In genomic region chrX:119852410-119853353, GRCh38 we compare ENCODE assay signal across 8 cellular contexts. TPM values are rescaled to one million over a fixed set of nuclear protein-coding genes. Genes with fewer than 3 reads are reported as not detected.
DNase-seq lines count a peak whose midpoint lies in the region; TF ChIP-seq lines count a peak whose summit lies in the region.

Gene UPF3B (minus strand): TSS chrX:119852963. CDS start chrX:119852928, 35 bp downstream.

- H4K20me1 ChIP-seq in SK-N-SH (ENCODE audit: insufficient read depth) = no peaks in the 10 kb centered on the region

- H3K9ac ChIP-seq in SK-N-SH = peak within 1 kb of the TSS; percentile 82

- peak within 1 kb of the TSS; percentile 98 for H2AFZ ChIP-seq in SK-N-SH (ENCODE audit: low read depth)

- peak; percentile 86 for DNase-seq in GM04503 (ENCODE audit: low read depth)
- peak; percentile 97 for DNase-seq in HFFc6
- peak; percentile 99 for DNase-seq in NB4 (ENCODE audit: low read depth)
- DNase-seq in SK-N-SH = peak; percentile 95
- peak; percentile 92 for DNase-seq in activated naive CD4-positive, alpha-beta T cell treated with anti-CD3 and anti-CD28 coated beads, Interleukin-2, amount 50 U/mL, for 16 hours
- DNase-seq in germinal center (ENCODE audit: low spot score) = peak; percentile 94
- DNase-seq in non-pigmented ciliary epithelial cell (ENCODE audit: low read depth) = peak; percentile 89
- DNase-seq in suprapubic skin (ENCODE audit: low spot score in 2 of 2) = peak; percentile 97

- POLR2A ChIA-PET in SK-N-SH (lab: Yijun Ruan, JAX) = interaction anchor here (0.7 to 1.9 kb wide), 5 partner anchors 10 to 61 kb away, joined by 3 to 37 read pairs (median 4); partner anchors contain the start of genes NDUFA1, RNF113A and RPL39

- TF ChIP-seq EP300 in SK-N-SH (IDR thresholded peaks at IDR 0.05; ENCODE audit: borderline replicate concordance in 1 of 2, low read depth in 1 of 2, low read length in 1 of 2) (no peak; a peak in 1 of 4 replicates), suprapubic skin (IDR thresholded peaks at IDR 0.05) (no peak)

- H3K4me1 ChIP-seq in SK-N-SH (ENCODE audit: control insufficient read depth in 1 of 2, insufficient read depth in 2 of 2, low read depth in 1 of 2, low read length in 1 of 2) (peaks cover 0 to 2% of the 10 kb centered on the region in 2 experiments; a peak in 1 of 4 replicates), suprapubic skin (peaks cover 6% of the 10 kb centered on the region)

- no peaks in the 10 kb centered on the region for H3K9me2 ChIP-seq in SK-N-SH

- peak; percentile 66 for TF ChIP-seq POLR2A in NB4 (IDR thresholded peaks at IDR 0.05; ENCODE audit: extremely low read depth, insufficient read length)
- TF ChIP-seq POLR2A in suprapubic skin (IDR thresholded peaks at IDR 0.05) = no peak

- no peaks in the 10 kb centered on the region for H3K9me3 Mint-ChIP-seq in HFFc6

- TF ChIP-seq CTCF in HFFc6 (IDR thresholded peaks at IDR 0.05) = no peak
- TF ChIP-seq CTCF in NB4 (IDR thresholded peaks at IDR 0.05; ENCODE audit: low read depth, low read length) = no peak
- TF ChIP-seq CTCF in SK-N-SH (IDR thresholded peaks at IDR 0.05) = no peak
- no peak for TF ChIP-seq CTCF in suprapubic skin (IDR thresholded peaks at IDR 0.05)

- no peak for TF ChIP-seq RAD21 in SK-N-SH (IDR thresholded peaks at IDR 0.05; ENCODE audit: low read length)

- H3K36me3 Mint-ChIP-seq in HFFc6 (ENCODE audit: low read depth) = no peaks in the 10 kb centered on the region

- peaks cover 3% of the 10 kb centered on the region for H3F3A ChIP-seq in SK-N-SH (replicated peaks; ENCODE audit: insufficient read depth)

- H3K27me3 ChIP-seq in SK-N-SH (ENCODE audit: insufficient read depth) (peaks cover 20% of the 10 kb centered on the region), suprapubic skin (no peaks in the 10 kb centered on the region)

- H3K27ac ChIP-seq in SK-N-SH (ENCODE audit: low read depth in 2 of 2, low read length in 1 of 2) (peak within 1 kb of the TSS; percentile 84 to 85), suprapubic skin (peak within 1 kb of the TSS; percentile 89)

- CTCF ChIA-PET in SK-N-SH (lab: Yijun Ruan, JAX) = interaction anchor here (1.2 to 1.3 kb wide), 2 partner anchors 27 to 35 kb away, joined by 4 to 6 read pairs; no protein-coding TSS in a partner anchor

- under 1% methylated on average over 52 of the region's 53 CpGs for WGBS in SK-N-SH (ENCODE audit: low lambda C conversion rate)
- WGBS in suprapubic skin = 42% methylated on average over 52 of the region's 53 CpGs

- H3K27me3 Mint-ChIP-seq in HFFc6 (ENCODE audit: insufficient read depth) = peaks cover 4% of the 10 kb centered on the region; the same call in 1 of the 2 replicates

- H3K9me3 ChIP-seq in SK-N-SH = no peaks in the 10 kb centered on the region
- no peaks in the 10 kb centered on the region for H3K9me3 ChIP-seq in suprapubic skin

- peak within 1 kb of the TSS; percentile 91 for H3K4me2 ChIP-seq in SK-N-SH

- H3K27ac Mint-ChIP-seq in HFFc6 = peak within 1 kb of the TSS; percentile 92

- H3K36me3 ChIP-seq in SK-N-SH (replicated peaks in 1 of 2; ENCODE audit: control insufficient read depth in 1 of 2, insufficient read depth in 2 of 2, low read length in 1 of 2) (peaks cover 6 to 33% of the 10 kb centered on the region in 2 experiments), suprapubic skin (peaks cover 5% of the 10 kb centered on the region)

- H3K79me2 ChIP-seq in SK-N-SH (ENCODE audit: insufficient read depth) = peaks cover 27% of the 10 kb centered on the region

- peak within 1 kb of the TSS; percentile 99 for H3K4me3 Mint-ChIP-seq in HFFc6

- H3K4me3 ChIP-seq in NB4 (ENCODE audit: low read depth, low read length) = peak within 1 kb of the TSS; percentile 74
- peak within 1 kb of the TSS; percentile 74 to 96 for H3K4me3 ChIP-seq in SK-N-SH (ENCODE audit: low read depth in 2 of 2, low read length in 1 of 2)
- peak within 1 kb of the TSS; percentile 65 for H3K4me3 ChIP-seq in suprapubic skin

- H3K4me1 Mint-ChIP-seq in HFFc6 (ENCODE audit: low read depth) = peaks cover 14% of the 10 kb centered on the region

TF ChIP-seq in SK-N-SH, 30 proteins besides CTCF, POLR2A, EP300 and RAD21 (continues in another document):
- TF ChIP-seq FOSL2 (IDR thresholded peaks at IDR 0.05; ENCODE audit: borderline replicate concordance, low read depth) = no peak
- no peak for TF ChIP-seq FOXJ3 (CRISPR knock-in tag; IDR thresholded peaks at IDR 0.05)
- TF ChIP-seq MXI1 (IDR thresholded peaks at IDR 0.05; ENCODE audit: low read depth, low read length) = no peak
- no peak for TF ChIP-seq NFIC (IDR thresholded peaks at IDR 0.05; ENCODE audit: borderline replicate concordance)
- TF ChIP-seq FOXM1 (IDR thresholded peaks at IDR 0.05; ENCODE audit: low read depth) = no peak
- no peak for TF ChIP-seq MEF2A (IDR thresholded peaks at IDR 0.05; ENCODE audit: borderline replicate concordance, low read depth)
- TF ChIP-seq USF2 (IDR thresholded peaks at IDR 0.05; ENCODE audit: borderline replicate concordance, low read depth, low read length) = no peak
- no peak for TF ChIP-seq SMC3 (IDR thresholded peaks at IDR 0.05; ENCODE audit: low read depth, low read length)
- peak; percentile 99 for TF ChIP-seq CHD2 (IDR thresholded peaks at IDR 0.05; ENCODE audit: low read length, partially characterized antibody)
- TF ChIP-seq NRF1 (IDR thresholded peaks at IDR 0.05; ENCODE audit: low read depth, low read length) = no peak
- TF ChIP-seq TEAD4 (IDR thresholded peaks at IDR 0.05; ENCODE audit: borderline replicate concordance, insufficient read depth) = no peak
- TF ChIP-seq TCF12 (IDR thresholded peaks at IDR 0.05) = no peak; the same call in 1 of the 2 replicates
- no peak for TF ChIP-seq JUND (IDR thresholded peaks at IDR 0.05)
- TF ChIP-seq GABPA (IDR thresholded peaks at IDR 0.05; ENCODE audit: low read depth) = peak; percentile 45
- peak; percentile 82; the same call in 1 of the 2 replicates for TF ChIP-seq SIN3A (IDR thresholded peaks at IDR 0.05; ENCODE audit: borderline replicate concordance, low read depth, low read length)
- peak; percentile 62; the same call in 1 of the 2 replicates for TF ChIP-seq MAX (IDR thresholded peaks at IDR 0.05; ENCODE audit: low read depth)
- peak; percentile 87 for TF ChIP-seq POLR2AphosphoS5 (IDR thresholded peaks at IDR 0.05; ENCODE audit: low read depth, low read length)
- TF ChIP-seq TAF1 (IDR thresholded peaks at IDR 0.05; ENCODE audit: borderline replicate concordance, low read depth, low read length) = peak; percentile 7; the same call in 1 of the 2 replicates
- TF ChIP-seq YY1 (IDR thresholded peaks at IDR 0.05; ENCODE audit: low read depth) = peak; percentile 93
- peak; percentile 27; the same call in 1 of the 2 replicates for TF ChIP-seq RFX5 (IDR thresholded peaks at IDR 0.05; ENCODE audit: low read length)
- TF ChIP-seq USF1 (IDR thresholded peaks at IDR 0.05; ENCODE audit: borderline replicate concordance, low read depth) = no peak
- TF ChIP-seq REST (IDR thresholded peaks at IDR 0.05; ENCODE audit: low read depth, low read length) = no peak
- TF ChIP-seq RXRA (IDR thresholded peaks at IDR 0.05; ENCODE audit: borderline replicate concordance, low read depth) = 0 out of 2 replicates have a peak, but pooled peaks have one; percentile 34

RNA-seq across cellular contexts. Expression of gene UPF3B, which starts in this region (rescaled TPM):
- total RNA-seq in HFFc6 (2021; fragmentation: NEBNext Ultra II Directional; extraction: Animal tissue kit (Norgen Biotek cat#: 25700)) = 1 to 10 TPM; 5.1 to 7.2 (median 6.5) TPM
- polyA plus RNA-seq in SK-N-SH (2012; rRNA removed) = 8.5 and 8.9 TPM in 2 replicates
- 10.5 and 15.4 TPM in 2 replicates for polyA plus RNA-seq in SK-N-SH (2012; cell fraction: cytosol; rRNA removed)
- polyA plus RNA-seq in SK-N-SH (2012; cell fraction: nucleus; rRNA removed) = 5.0 and 11.3 TPM in 2 replicates
- total RNA-seq in suprapubic skin = 1 to 10 TPM; 2.7 to 6.6 (median 5.5) TPM

Comparison
In these comparisons a context has a peak if more than half of its experiments do, and no peak if none do; other contexts are left out.
1. Peak in every context shown above with its lines: DNase-seq, H3K4me3 ChIP-seq and H3K27ac ChIP-seq.